Comparison of ENCODE assay signal across 8 cellular contexts in genomic region chr6:3230275-3231212, GRCh38. TPM values are rescaled to one million over a fixed set of nuclear protein-coding genes. Genes with fewer than 3 reads are reported as not detected.
DNase-seq lines count a peak whose midpoint lies in the region; ATAC-seq and TF ChIP-seq lines count a peak whose summit lies in the region.

No MANE protein-coding gene starts in this region.

- 16 to 21% methylated on average over 19 of the region's 19 CpGs for WGBS in heart right ventricle, 2 donors

- TF ChIP-seq CTCF in heart right ventricle (IDR thresholded peaks at IDR 0.05) (no peak), foreskin fibroblast (IDR thresholded peaks at IDR 0.05; ENCODE audit: low read depth, low read length) (no peak), parathyroid adenoma (IDR thresholded peaks at IDR 0.05) (no peak)

- no peaks in the 10 kb centered on the region for H3K79me2 ChIP-seq in parathyroid adenoma

- DNase-seq in heart right ventricle = no peak
- DNase-seq in Right ventricle myocardium inferior (ENCODE audit: missing footprints) = no peak
- no peak for DNase-seq in SK-N-MC (ENCODE audit: low read depth, low spot score)
- peak in 1 of 2 donors; percentile 60 for DNase-seq in foreskin fibroblast
- no peak for DNase-seq in germinal center (ENCODE audit: low spot score)
- DNase-seq in activated CD4-positive, alpha-beta T cell treated with anti-CD3 and anti-CD28 coated beads, Interleukin-2, amount 50 U/mL, for 1 hour = no peak

- H3K9me3 ChIP-seq in heart right ventricle (no peaks in the 10 kb centered on the region), SK-N-MC (ENCODE audit: low read depth, low read length) (no peaks in the 10 kb centered on the region), parathyroid adenoma (ENCODE audit: control insufficient read depth, low read length) (no peaks in the 10 kb centered on the region)

- H3K27ac ChIP-seq in heart right ventricle (peak overlapping the region in 6 of 10 donors; percentile 51 to 79 (median 73)), SK-N-MC (no peak overlapping the region), parathyroid adenoma (no peak overlapping the region)

- peak overlapping the region; percentile 54 to 76 (median 59) for H3K4me3 ChIP-seq in heart right ventricle
- peak overlapping the region; percentile 90 for H3K4me3 ChIP-seq in SK-N-MC
- peak overlapping the region; percentile 60 to 75 for H3K4me3 ChIP-seq in foreskin fibroblast (ENCODE audit: low read depth in 1 of 2, low read length in 2 of 2)
- H3K4me3 ChIP-seq in parathyroid adenoma (ENCODE audit: low read depth, low read length) = peak overlapping the region; percentile 45

- H2AFZ ChIP-seq in parathyroid adenoma = peak overlapping the region; percentile 81

- H3K27me3 ChIP-seq in heart right ventricle (peaks cover 0 to 100% (median 80%) of the 10 kb centered on the region in 7 donors), parathyroid adenoma (ENCODE audit: control insufficient read depth, insufficient read depth, low read length) (peaks cover 10% of the 10 kb centered on the region)

- no peak overlapping the region for H3K9ac ChIP-seq in SK-N-MC (ENCODE audit: insufficient read length)
- no peak overlapping the region for H3K9ac ChIP-seq in parathyroid adenoma

- intact Hi-C loops in heart right ventricle (cut with DNase I) = loop anchor here in 2 of 10 donors (5.0 kb wide), 1 partner anchor 68 kb away; no protein-coding TSS in a partner anchor
- intact Hi-C loops in Right ventricle myocardium inferior (cut with DNase I) = loop anchor here (5.0 kb wide), 1 partner anchor 68 kb away; no protein-coding TSS in a partner anchor

- H3K4me2 ChIP-seq in parathyroid adenoma (ENCODE audit: low read length) = peak overlapping the region; percentile 71

- H3K4me1 ChIP-seq in heart right ventricle (peaks cover 21 to 58% (median 47%) of the 10 kb centered on the region in 9 donors), parathyroid adenoma (peaks cover 8% of the 10 kb centered on the region)

- H3K36me3 ChIP-seq in heart right ventricle (no peaks in the 10 kb centered on the region), SK-N-MC (ENCODE audit: insufficient read depth, low read length) (peaks cover 3% of the 10 kb centered on the region; the same call in 1 of the 2 replicates), parathyroid adenoma (ENCODE audit: control insufficient read depth, insufficient read depth, low read length) (no peaks in the 10 kb centered on the region)

- ATAC-seq in heart right ventricle (peak in 1 of 8 donors; percentile 4), Right ventricle myocardium inferior (no peak), GM18520 (IDR thresholded peaks at IDR 0.05; ENCODE audit: unreplicated experiment) (no peak)

RNA-seq across cellular contexts. Expression of gene TUBB2B, which starts 3.1 kb away (rescaled TPM):
- total RNA-seq in heart right ventricle = 1 to 10 TPM in 5 of 10 donors, under 1 TPM in 5; 0.28 to 3.6 (median 0.94) TPM
- polyA plus RNA-seq in heart right ventricle = 1 to 10 TPM in 1 of 2 donors, under 1 TPM in 1; 0.59 to 3.4 TPM
- 0.97 TPM for total RNA-seq in Right ventricle myocardium inferior

RNA-seq across cellular contexts. Expression of gene PSMG4, which starts 28.2 kb away (rescaled TPM):
- total RNA-seq in heart right ventricle = 10 to 100 TPM in 5 of 10 donors, 1 to 10 TPM in 5; 8.1 to 10.8 (median 10.0) TPM
- polyA plus RNA-seq in heart right ventricle = 10 to 100 TPM; 14.0 to 38.6 TPM
- total RNA-seq in Right ventricle myocardium inferior = 9.1 TPM

Comparison
In these comparisons a context has a peak if more than half of its experiments do, and no peak if none do; other contexts are left out.
1. H3K27ac ChIP-seq: peak in heart right ventricle (6 of 10); none in SK-N-MC (single experiment) and parathyroid adenoma (single experiment).
2. Peak in every context shown above with its lines, with median percentiles within 50 percentile points of each other: H3K4me3 ChIP-seq.